1 cellular context compared by ENCODE assay signal in the genomic region with DNA sequence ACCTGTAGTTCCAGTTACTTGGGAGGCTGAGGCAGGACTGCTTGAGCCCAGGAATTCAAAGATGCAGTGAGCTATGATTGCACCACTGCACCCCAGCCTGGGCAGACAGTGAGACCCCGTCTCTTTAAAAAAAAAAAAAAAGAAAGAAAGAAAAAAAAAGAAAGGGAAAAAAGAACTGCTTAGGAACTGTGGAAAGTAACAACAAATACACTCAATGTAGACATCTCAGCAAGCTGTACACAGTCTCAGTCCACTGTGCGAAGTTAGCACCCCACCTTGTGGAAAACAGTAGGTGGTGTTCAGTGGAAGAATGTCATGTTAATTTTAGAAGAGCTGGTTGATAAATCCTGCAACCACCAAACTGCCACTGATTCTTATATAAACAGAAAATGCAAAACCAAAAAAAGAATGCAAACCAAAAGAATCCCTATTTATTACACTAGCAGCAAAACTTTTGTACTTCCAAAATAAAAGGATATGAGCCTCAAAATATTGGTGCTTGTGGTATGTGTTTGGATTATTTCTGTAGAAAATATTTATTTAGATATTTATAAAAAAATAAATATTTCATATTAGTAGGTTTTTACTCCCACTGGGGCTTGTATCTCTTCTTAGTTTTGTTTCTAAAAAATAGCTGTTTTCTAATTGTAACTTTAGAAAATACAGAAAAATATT.
A peak's percentile ranks its signal among the peaks of the same experiment; 100 is the strongest.
TF ChIP-seq lines count a peak whose summit lies in the region.

No MANE protein-coding gene starts in this region.

TF ChIP-seq in HepG2, 621 proteins besides CTCF, POLR2A, EP300 and RAD21 (continued from another document and continues in another):
- TF ChIP-seq, protein P1, sequence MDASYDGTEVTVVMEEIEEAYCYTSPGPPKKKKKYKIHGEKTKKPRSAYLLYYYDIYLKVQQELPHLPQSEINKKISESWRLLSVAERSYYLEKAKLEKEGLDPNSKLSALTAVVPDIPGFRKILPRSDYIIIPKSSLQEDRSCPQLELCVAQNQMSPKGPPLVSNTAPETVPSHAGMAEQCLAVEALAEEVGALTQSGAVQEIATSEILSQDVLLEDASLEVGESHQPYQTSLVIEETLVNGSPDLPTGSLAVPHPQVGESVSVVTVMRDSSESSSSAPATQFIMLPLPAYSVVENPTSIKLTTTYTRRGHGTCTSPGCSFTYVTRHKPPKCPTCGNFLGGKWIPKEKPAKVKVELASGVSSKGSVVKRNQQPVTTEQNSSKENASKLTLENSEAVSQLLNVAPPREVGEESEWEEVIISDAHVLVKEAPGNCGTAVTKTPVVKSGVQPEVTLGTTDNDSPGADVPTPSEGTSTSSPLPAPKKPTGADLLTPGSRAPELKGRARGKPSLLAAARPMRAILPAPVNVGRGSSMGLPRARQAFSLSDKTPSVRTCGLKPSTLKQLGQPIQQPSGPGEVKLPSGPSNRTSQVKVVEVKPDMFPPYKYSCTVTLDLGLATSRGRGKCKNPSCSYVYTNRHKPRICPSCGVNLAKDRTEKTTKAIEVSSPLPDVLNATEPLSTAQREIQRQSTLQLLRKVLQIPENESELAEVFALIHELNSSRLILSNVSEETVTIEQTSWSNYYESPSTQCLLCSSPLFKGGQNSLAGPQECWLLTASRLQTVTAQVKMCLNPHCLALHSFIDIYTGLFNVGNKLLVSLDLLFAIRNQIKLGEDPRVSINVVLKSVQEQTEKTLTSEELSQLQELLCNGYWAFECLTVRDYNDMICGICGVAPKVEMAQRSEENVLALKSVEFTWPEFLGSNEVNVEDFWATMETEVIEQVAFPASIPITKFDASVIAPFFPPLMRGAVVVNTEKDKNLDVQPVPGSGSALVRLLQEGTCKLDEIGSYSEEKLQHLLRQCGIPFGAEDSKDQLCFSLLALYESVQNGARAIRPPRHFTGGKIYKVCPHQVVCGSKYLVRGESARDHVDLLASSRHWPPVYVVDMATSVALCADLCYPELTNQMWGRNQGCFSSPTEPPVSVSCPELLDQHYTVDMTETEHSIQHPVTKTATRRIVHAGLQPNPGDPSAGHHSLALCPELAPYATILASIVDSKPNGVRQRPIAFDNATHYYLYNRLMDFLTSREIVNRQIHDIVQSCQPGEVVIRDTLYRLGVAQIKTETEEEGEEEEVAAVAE (CRISPR knock-in tag; IDR thresholded peaks at IDR 0.05; ENCODE audit: borderline replicate concordance): peak; percentile 62; the same call in 1 of the 2 replicates
- TF ChIP-seq, protein P2, sequence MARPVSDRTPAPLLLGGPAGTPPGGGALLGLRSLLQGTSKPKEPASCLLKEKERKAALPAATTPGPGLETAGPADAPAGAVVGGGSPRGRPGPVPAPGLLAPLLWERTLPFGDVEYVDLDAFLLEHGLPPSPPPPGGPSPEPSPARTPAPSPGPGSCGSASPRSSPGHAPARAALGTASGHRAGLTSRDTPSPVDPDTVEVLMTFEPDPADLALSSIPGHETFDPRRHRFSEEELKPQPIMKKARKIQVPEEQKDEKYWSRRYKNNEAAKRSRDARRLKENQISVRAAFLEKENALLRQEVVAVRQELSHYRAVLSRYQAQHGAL (CRISPR knock-in tag; IDR thresholded peaks at IDR 0.05; ENCODE audit: not compliant biosample characterization): no peak
- TF ChIP-seq, protein P3, sequence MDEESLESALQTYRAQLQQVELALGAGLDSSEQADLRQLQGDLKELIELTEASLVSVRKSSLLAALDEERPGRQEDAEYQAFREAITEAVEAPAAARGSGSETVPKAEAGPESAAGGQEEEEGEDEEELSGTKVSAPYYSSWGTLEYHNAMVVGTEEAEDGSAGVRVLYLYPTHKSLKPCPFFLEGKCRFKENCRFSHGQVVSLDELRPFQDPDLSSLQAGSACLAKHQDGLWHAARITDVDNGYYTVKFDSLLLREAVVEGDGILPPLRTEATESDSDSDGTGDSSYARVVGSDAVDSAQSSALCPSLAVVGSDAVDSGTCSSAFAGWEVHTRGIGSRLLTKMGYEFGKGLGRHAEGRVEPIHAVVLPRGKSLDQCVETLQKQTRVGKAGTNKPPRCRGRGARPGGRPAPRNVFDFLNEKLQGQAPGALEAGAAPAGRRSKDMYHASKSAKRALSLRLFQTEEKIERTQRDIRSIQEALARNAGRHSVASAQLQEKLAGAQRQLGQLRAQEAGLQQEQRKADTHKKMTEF (CRISPR knock-in tag; IDR thresholded peaks at IDR 0.05): no peak
- no peak for TF ChIP-seq HDAC6 (IDR thresholded peaks at IDR 0.05; ENCODE audit: low read depth, low read length)
- TF ChIP-seq SNAI1 (CRISPR knock-in tag; IDR thresholded peaks at IDR 0.05; ENCODE audit: borderline replicate concordance): no peak
- peak; percentile 97 for TF ChIP-seq SMC3 (IDR thresholded peaks at IDR 0.05; ENCODE audit: low read length)
- no peak for TF ChIP-seq LCORL (IDR thresholded peaks at IDR 0.05)
- TF ChIP-seq LCORL (CRISPR knock-in tag; IDR thresholded peaks at IDR 0.05): 0 out of 2 replicates have a peak, but pooled peaks have one; percentile 40
- TF ChIP-seq, protein P4, sequence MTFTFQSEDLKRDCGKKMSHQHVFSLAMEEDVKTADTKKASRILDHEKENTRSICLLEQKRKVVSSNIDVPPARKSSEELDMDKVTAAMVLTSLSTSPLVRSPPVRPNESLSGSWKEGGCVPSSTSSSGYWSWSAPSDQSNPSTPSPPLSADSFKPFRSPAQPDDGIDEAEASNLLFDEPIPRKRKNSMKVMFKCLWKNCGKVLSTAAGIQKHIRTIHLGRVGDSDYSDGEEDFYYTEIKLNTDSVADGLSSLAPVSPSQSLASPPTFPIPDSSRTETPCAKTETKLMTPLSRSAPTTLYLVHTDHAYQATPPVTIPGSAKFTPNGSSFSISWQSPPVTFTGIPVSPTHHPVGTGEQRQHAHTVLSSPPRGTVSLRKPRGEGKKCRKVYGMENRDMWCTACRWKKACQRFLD (CRISPR knock-in tag; IDR thresholded peaks at IDR 0.05; ENCODE audit: borderline replicate concordance): no peak
- no peak for TF ChIP-seq HDAC1 (CRISPR knock-in tag; IDR thresholded peaks at IDR 0.05)
- TF ChIP-seq ZSCAN9 (CRISPR knock-in tag; IDR thresholded peaks at IDR 0.05; ENCODE audit: borderline replicate concordance): peak; percentile 25; the same call in 1 of the 2 replicates
- no peak for TF ChIP-seq SOX13 (IDR thresholded peaks at IDR 0.05)
- peak in 1 of 2 experiments; percentile 12; a peak in 1 of 4 replicates for TF ChIP-seq SOX13 (CRISPR knock-in tag; conservative IDR thresholded peaks at IDR 0.05 in 1 of 2, IDR thresholded peaks at IDR 0.05 in 1 of 2)
- 0 out of 2 replicates have a peak, but pooled peaks have one; percentile 23 for TF ChIP-seq ZFP1 (CRISPR knock-in tag; IDR thresholded peaks at IDR 0.05)
- TF ChIP-seq, protein P5, sequence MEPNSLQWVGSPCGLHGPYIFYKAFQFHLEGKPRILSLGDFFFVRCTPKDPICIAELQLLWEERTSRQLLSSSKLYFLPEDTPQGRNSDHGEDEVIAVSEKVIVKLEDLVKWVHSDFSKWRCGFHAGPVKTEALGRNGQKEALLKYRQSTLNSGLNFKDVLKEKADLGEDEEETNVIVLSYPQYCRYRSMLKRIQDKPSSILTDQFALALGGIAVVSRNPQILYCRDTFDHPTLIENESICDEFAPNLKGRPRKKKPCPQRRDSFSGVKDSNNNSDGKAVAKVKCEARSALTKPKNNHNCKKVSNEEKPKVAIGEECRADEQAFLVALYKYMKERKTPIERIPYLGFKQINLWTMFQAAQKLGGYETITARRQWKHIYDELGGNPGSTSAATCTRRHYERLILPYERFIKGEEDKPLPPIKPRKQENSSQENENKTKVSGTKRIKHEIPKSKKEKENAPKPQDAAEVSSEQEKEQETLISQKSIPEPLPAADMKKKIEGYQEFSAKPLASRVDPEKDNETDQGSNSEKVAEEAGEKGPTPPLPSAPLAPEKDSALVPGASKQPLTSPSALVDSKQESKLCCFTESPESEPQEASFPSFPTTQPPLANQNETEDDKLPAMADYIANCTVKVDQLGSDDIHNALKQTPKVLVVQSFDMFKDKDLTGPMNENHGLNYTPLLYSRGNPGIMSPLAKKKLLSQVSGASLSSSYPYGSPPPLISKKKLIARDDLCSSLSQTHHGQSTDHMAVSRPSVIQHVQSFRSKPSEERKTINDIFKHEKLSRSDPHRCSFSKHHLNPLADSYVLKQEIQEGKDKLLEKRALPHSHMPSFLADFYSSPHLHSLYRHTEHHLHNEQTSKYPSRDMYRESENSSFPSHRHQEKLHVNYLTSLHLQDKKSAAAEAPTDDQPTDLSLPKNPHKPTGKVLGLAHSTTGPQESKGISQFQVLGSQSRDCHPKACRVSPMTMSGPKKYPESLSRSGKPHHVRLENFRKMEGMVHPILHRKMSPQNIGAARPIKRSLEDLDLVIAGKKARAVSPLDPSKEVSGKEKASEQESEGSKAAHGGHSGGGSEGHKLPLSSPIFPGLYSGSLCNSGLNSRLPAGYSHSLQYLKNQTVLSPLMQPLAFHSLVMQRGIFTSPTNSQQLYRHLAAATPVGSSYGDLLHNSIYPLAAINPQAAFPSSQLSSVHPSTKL (CRISPR knock-in tag; IDR thresholded peaks at IDR 0.05): 0 out of 2 replicates have a peak, but pooled peaks have one; percentile 27
- TF ChIP-seq FOXA3 (CRISPR knock-in tag; IDR thresholded peaks at IDR 0.05): peak; percentile 64
- peak; percentile 95 for TF ChIP-seq STAG1 (CRISPR knock-in tag; IDR thresholded peaks at IDR 0.05)
- TF ChIP-seq, protein P6, sequence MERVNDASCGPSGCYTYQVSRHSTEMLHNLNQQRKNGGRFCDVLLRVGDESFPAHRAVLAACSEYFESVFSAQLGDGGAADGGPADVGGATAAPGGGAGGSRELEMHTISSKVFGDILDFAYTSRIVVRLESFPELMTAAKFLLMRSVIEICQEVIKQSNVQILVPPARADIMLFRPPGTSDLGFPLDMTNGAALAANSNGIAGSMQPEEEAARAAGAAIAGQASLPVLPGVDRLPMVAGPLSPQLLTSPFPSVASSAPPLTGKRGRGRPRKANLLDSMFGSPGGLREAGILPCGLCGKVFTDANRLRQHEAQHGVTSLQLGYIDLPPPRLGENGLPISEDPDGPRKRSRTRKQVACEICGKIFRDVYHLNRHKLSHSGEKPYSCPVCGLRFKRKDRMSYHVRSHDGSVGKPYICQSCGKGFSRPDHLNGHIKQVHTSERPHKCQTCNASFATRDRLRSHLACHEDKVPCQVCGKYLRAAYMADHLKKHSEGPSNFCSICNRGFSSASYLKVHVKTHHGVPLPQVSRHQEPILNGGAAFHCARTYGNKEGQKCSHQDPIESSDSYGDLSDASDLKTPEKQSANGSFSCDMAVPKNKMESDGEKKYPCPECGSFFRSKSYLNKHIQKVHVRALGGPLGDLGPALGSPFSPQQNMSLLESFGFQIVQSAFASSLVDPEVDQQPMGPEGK (CRISPR knock-in tag; IDR thresholded peaks at IDR 0.05): 0 out of 2 replicates have a peak, but pooled peaks have one; percentile 17
- peak; percentile 69; the same call in 1 of the 2 replicates for TF ChIP-seq IRF2 (CRISPR knock-in tag; IDR thresholded peaks at IDR 0.05)
- TF ChIP-seq ELF3 (CRISPR knock-in tag; IDR thresholded peaks at IDR 0.05): peak; percentile 40; the same call in 1 of the 2 replicates
- no peak for TF ChIP-seq ZBTB3 (CRISPR knock-in tag; IDR thresholded peaks at IDR 0.05; ENCODE audit: borderline replicate concordance, low read depth)
- TF ChIP-seq, protein P7, sequence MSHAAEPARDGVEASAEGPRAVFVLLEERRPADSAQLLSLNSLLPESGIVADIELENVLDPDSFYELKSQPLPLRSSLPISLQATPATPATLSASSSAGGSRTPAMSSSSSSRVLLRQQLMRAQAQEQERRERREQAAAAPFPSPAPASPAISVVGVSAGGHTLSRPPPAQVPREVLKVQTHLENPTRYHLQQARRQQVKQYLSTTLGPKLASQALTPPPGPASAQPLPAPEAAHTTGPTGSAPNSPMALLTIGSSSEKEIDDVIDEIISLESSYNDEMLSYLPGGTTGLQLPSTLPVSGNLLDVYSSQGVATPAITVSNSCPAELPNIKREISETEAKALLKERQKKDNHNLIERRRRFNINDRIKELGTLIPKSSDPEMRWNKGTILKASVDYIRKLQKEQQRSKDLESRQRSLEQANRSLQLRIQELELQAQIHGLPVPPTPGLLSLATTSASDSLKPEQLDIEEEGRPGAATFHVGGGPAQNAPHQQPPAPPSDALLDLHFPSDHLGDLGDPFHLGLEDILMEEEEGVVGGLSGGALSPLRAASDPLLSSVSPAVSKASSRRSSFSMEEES (CRISPR knock-in tag; IDR thresholded peaks at IDR 0.05): peak; percentile 30; the same call in 1 of the 2 replicates
- TF ChIP-seq MAFG (CRISPR knock-in tag; IDR thresholded peaks at IDR 0.05): no peak
- peak; percentile 66 for TF ChIP-seq MIXL1 (CRISPR knock-in tag; IDR thresholded peaks at IDR 0.05)
- TF ChIP-seq, protein P8, sequence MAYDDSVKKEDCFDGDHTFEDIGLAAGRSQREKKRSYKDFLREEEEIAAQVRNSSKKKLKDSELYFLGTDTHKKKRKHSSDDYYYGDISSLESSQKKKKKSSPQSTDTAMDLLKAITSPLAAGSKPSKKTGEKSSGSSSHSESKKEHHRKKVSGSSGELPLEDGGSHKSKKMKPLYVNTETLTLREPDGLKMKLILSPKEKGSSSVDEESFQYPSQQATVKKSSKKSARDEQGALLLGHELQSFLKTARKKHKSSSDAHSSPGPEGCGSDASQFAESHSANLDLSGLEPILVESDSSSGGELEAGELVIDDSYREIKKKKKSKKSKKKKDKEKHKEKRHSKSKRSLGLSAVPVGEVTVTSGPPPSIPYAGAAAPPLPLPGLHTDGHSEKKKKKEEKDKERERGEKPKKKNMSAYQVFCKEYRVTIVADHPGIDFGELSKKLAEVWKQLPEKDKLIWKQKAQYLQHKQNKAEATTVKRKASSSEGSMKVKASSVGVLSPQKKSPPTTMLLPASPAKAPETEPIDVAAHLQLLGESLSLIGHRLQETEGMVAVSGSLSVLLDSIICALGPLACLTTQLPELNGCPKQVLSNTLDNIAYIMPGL (CRISPR knock-in tag; IDR thresholded peaks at IDR 0.05; ENCODE audit: borderline replicate concordance in 1 of 2, low read depth in 1 of 2): 0 out of 4 replicates have a peak, but pooled peaks of 1 of the 2 experiments have one; percentile 23
- no peak for TF ChIP-seq ZNF256 (CRISPR knock-in tag; conservative IDR thresholded peaks at IDR 0.05)
- TF ChIP-seq ZBTB1 (CRISPR knock-in tag; IDR thresholded peaks at IDR 0.05; ENCODE audit: borderline replicate concordance): no peak
- no peak for TF ChIP-seq FOXP1 (IDR thresholded peaks at IDR 0.05)
- TF ChIP-seq FOXP1 (CRISPR knock-in tag; IDR thresholded peaks at IDR 0.05): peak; percentile 49; the same call in 1 of the 2 replicates
- TF ChIP-seq FOXA1 (IDR thresholded peaks at IDR 0.05): no peak
- peak; percentile 76 for TF ChIP-seq FOXA1 (CRISPR knock-in tag; IDR thresholded peaks at IDR 0.05)
- TF ChIP-seq TEAD3 (CRISPR knock-in tag; optimal IDR thresholded peaks at IDR 0.05; ENCODE audit: borderline replicate concordance): peak; percentile 72
- TF ChIP-seq, protein P9, sequence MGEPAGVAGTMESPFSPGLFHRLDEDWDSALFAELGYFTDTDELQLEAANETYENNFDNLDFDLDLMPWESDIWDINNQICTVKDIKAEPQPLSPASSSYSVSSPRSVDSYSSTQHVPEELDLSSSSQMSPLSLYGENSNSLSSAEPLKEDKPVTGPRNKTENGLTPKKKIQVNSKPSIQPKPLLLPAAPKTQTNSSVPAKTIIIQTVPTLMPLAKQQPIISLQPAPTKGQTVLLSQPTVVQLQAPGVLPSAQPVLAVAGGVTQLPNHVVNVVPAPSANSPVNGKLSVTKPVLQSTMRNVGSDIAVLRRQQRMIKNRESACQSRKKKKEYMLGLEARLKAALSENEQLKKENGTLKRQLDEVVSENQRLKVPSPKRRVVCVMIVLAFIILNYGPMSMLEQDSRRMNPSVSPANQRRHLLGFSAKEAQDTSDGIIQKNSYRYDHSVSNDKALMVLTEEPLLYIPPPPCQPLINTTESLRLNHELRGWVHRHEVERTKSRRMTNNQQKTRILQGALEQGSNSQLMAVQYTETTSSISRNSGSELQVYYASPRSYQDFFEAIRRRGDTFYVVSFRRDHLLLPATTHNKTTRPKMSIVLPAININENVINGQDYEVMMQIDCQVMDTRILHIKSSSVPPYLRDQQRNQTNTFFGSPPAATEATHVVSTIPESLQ (CRISPR knock-in tag; conservative IDR thresholded peaks at IDR 0.05): 0 out of 2 replicates have a peak, but pooled peaks have one; percentile 37
- TF ChIP-seq CEBPG (CRISPR knock-in tag; IDR thresholded peaks at IDR 0.05): 0 out of 2 replicates have a peak, but pooled peaks have one; percentile 24
- TF ChIP-seq PPARG (CRISPR knock-in tag; conservative IDR thresholded peaks at IDR 0.05): 0 out of 2 replicates have a peak, but pooled peaks have one; percentile 13
